In the genomic region with DNA sequence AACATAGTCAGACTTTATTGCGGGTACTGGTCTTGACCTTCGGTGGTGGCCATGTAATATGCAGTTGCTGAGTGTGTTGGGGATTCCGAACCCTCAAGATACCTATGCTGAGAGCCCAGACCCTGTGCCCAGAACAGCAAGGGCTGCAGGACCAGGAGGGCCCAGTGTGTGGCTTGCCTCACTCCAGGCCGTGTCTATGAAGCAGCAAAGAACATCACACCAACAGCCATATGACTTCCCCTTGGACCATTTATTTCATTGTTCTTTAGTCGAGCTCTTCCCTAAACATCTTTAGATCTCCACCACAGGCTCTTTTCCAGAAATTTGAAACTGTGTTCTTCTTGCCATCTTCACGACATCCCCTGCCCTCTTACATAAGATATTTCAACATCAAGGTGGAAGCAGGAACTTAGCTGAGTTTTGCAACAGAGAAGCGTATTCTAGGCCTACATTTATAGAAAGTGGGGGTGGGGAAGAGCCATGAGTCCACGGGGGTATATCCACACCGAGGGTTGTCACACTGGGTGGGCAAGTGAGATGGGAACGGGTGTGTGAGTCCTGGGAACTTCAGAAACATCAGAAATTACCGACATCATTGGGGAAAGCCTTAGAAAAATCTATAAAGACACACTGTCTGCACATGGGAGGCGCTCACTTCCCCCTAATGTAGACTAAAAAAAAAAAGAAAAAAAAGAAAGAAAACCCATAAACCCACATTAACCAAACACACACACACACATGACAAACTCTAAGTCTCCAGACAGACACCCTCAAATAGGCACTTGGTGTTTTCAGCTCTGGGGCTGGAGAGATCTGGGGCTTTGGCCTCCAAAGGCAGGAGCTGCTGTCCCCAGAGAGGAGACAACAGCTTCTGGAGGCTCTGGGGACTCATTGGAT, we compare ENCODE assay signal across 1 cellular context.
TF ChIP-seq lines count a peak whose summit lies in the region.

No MANE protein-coding gene starts in this region.

TF ChIP-seq in GM12878, 131 proteins besides CTCF, POLR2A, EP300 and RAD21:
- TF ChIP-seq EZH2 (IDR thresholded peaks at IDR 0.05; ENCODE audit: borderline replicate concordance, control insufficient read depth, low read depth, low read length) (no peak), SIN3A (IDR thresholded peaks at IDR 0.05; ENCODE audit: low read depth, low read length) (no peak), MTA3 (IDR thresholded peaks at IDR 0.05; ENCODE audit: borderline replicate concordance, low read length) (no peak), EGR1 (IDR thresholded peaks at IDR 0.05; ENCODE audit: borderline replicate concordance in 1 of 2, low read depth in 2 of 2, low read length in 2 of 2) (no peak), CREB1 (IDR thresholded peaks at IDR 0.05; ENCODE audit: low read depth) (no peak), PML (IDR thresholded peaks at IDR 0.05; ENCODE audit: low read length) (no peak), NFXL1 (IDR thresholded peaks at IDR 0.05; ENCODE audit: borderline replicate concordance) (no peak), ZNF384 (IDR thresholded peaks at IDR 0.05; ENCODE audit: borderline replicate concordance, low read depth, low read length) (peak; percentile 74; the same call in 1 of the 2 replicates), PAX8 (IDR thresholded peaks at IDR 0.05) (no peak), WRNIP1 (IDR thresholded peaks at IDR 0.05; ENCODE audit: borderline replicate concordance, low read depth, low read length) (no peak), STAT1 (conservative IDR thresholded peaks at IDR 0.05) (no peak)
- TF ChIP-seq, protein P1, sequence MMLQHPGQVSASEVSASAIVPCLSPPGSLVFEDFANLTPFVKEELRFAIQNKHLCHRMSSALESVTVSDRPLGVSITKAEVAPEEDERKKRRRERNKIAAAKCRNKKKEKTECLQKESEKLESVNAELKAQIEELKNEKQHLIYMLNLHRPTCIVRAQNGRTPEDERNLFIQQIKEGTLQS (IDR thresholded peaks at IDR 0.05; ENCODE audit: borderline replicate concordance, extremely low read depth, low read depth, low read length), result no peak
- TF ChIP-seq, protein P2, sequence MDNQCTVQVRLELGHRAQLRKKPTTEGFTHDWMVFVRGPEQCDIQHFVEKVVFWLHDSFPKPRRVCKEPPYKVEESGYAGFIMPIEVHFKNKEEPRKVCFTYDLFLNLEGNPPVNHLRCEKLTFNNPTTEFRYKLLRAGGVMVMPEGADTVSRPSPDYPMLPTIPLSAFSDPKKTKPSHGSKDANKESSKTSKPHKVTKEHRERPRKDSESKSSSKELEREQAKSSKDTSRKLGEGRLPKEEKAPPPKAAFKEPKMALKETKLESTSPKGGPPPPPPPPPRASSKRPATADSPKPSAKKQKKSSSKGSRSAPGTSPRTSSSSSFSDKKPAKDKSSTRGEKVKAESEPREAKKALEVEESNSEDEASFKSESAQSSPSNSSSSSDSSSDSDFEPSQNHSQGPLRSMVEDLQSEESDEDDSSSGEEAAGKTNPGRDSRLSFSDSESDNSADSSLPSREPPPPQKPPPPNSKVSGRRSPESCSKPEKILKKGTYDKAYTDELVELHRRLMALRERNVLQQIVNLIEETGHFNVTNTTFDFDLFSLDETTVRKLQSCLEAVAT (IDR thresholded peaks at IDR 0.05), result 0 out of 2 replicates have a peak, but pooled peaks have one; percentile 26
- TF ChIP-seq, protein P3, sequence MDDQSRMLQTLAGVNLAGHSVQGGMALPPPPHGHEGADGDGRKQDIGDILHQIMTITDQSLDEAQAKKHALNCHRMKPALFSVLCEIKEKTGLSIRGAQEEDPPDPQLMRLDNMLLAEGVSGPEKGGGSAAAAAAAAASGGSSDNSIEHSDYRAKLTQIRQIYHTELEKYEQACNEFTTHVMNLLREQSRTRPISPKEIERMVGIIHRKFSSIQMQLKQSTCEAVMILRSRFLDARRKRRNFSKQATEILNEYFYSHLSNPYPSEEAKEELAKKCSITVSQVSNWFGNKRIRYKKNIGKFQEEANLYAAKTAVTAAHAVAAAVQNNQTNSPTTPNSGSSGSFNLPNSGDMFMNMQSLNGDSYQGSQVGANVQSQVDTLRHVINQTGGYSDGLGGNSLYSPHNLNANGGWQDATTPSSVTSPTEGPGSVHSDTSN (IDR thresholded peaks at IDR 0.05; ENCODE audit: insufficient replicate concordance, low read depth, low read length), result no peak
- TF ChIP-seq, protein P4, sequence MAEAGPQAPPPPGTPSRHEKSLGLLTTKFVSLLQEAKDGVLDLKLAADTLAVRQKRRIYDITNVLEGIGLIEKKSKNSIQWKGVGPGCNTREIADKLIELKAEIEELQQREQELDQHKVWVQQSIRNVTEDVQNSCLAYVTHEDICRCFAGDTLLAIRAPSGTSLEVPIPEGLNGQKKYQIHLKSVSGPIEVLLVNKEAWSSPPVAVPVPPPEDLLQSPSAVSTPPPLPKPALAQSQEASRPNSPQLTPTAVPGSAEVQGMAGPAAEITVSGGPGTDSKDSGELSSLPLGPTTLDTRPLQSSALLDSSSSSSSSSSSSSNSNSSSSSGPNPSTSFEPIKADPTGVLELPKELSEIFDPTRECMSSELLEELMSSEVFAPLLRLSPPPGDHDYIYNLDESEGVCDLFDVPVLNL (IDR thresholded peaks at IDR 0.05; ENCODE audit: low read depth, low read length), result no peak
- TF ChIP-seq, protein P5, sequence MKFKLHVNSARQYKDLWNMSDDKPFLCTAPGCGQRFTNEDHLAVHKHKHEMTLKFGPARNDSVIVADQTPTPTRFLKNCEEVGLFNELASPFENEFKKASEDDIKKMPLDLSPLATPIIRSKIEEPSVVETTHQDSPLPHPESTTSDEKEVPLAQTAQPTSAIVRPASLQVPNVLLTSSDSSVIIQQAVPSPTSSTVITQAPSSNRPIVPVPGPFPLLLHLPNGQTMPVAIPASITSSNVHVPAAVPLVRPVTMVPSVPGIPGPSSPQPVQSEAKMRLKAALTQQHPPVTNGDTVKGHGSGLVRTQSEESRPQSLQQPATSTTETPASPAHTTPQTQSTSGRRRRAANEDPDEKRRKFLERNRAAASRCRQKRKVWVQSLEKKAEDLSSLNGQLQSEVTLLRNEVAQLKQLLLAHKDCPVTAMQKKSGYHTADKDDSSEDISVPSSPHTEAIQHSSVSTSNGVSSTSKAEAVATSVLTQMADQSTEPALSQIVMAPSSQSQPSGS (IDR thresholded peaks at IDR 0.05; ENCODE audit: low read length), result no peak
- TF ChIP-seq, protein P6, sequence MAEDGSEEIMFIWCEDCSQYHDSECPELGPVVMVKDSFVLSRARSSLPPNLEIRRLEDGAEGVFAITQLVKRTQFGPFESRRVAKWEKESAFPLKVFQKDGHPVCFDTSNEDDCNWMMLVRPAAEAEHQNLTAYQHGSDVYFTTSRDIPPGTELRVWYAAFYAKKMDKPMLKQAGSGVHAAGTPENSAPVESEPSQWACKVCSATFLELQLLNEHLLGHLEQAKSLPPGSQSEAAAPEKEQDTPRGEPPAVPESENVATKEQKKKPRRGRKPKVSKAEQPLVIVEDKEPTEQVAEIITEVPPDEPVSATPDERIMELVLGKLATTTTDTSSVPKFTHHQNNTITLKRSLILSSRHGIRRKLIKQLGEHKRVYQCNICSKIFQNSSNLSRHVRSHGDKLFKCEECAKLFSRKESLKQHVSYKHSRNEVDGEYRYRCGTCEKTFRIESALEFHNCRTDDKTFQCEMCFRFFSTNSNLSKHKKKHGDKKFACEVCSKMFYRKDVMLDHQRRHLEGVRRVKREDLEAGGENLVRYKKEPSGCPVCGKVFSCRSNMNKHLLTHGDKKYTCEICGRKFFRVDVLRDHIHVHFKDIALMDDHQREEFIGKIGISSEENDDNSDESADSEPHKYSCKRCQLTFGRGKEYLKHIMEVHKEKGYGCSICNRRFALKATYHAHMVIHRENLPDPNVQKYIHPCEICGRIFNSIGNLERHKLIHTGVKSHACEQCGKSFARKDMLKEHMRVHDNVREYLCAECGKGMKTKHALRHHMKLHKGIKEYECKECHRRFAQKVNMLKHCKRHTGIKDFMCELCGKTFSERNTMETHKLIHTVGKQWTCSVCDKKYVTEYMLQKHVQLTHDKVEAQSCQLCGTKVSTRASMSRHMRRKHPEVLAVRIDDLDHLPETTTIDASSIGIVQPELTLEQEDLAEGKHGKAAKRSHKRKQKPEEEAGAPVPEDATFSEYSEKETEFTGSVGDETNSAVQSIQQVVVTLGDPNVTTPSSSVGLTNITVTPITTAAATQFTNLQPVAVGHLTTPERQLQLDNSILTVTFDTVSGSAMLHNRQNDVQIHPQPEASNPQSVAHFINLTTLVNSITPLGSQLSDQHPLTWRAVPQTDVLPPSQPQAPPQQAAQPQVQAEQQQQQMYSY (CRISPR knock-in tag; IDR thresholded peaks at IDR 0.05), result no peak
